Comparison of ENCODE assay signal across 8 cellular contexts in the genomic region with DNA sequence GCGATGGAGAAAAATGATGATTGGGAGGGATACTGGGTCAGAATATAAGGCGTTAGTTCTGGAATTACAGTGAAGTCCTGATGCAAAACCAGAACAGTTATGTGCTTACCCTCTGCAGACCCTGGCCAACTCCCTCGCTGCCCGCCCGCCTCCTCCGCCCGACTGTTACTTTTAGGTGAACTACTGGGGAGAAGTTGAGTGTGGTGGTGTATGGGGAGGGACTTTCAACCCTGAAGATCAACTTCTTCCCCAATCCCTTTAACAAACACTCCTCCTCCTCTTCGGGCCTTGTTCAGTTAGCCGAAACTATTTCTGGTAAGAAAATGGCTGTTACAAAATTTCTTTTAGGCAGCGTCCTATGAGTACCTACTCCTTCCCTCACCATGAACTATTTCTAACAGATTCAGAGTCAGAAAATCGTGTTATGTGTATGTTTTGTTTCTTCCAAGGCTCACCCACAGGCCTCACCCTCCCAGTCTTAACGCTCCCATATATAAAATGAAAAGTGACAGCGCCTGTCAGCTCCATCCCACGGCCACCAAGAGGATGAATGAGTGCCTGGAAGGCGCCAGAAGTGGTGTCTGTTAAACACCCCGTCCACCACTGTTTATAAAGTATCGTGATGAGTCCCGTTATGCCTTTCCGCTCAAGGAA. TPM values are rescaled to one million over a fixed set of nuclear protein-coding genes. Genes with fewer than 3 reads are reported as not detected.
DNase-seq lines count a peak whose midpoint lies in the region; ATAC-seq and TF ChIP-seq lines count a peak whose summit lies in the region.

No MANE protein-coding gene starts in this region.

- no peak overlapping the region for H2AFZ ChIP-seq in SK-N-SH (ENCODE audit: low read depth)

- H3K79me2 ChIP-seq in SK-N-SH (ENCODE audit: insufficient read depth), result peaks cover 46% of the 10 kb centered on the region

- no peak for TF ChIP-seq EP300 in SK-N-SH (IDR thresholded peaks at IDR 0.05; ENCODE audit: borderline replicate concordance in 1 of 2, low read depth in 1 of 2, low read length in 1 of 2)

- no peaks in the 10 kb centered on the region for H3K9me2 ChIP-seq in SK-N-SH

- TF ChIP-seq CTCF in SK-N-SH (IDR thresholded peaks at IDR 0.05), result no peak

- peak overlapping the region; percentile 99 for H3K4me3 Mint-ChIP-seq in activated T-helper 2 cell treated with anti-CD3 and anti-CD28 coated beads, Interferon-gamma antibody, Interleukin-2, Interleukin-4, amounts not matched to agents 10 μg/mL and 5 μg/mL and 100 μg/mL, durations not matched to agents 14 hours and 24 hours and 36 hours (ENCODE audit: low read depth)
- peak overlapping the region; percentile 93 for H3K4me3 Mint-ChIP-seq in stimulated activated effector memory CD8-positive, alpha-beta T cell treated with anti-CD3 and anti-CD28 coated beads, Interleukin-12 subunit alpha, Interleukin-12 subunit beta, amount 100 ng/mL, for 72 hours

- intact Hi-C loops in activated T-helper 2 cell treated with anti-CD3 and anti-CD28 coated beads, Interferon-gamma antibody, Interleukin-2, Interleukin-4, amounts not matched to agents 10 μg/mL and 5 μg/mL and 100 μg/mL, durations not matched to agents 14 hours and 24 hours and 36 hours (cut with micrococcal nuclease), result loop anchor here (5.0 kb wide), 1 partner anchor 49 kb away; no protein-coding TSS in a partner anchor

- H3K27ac Mint-ChIP-seq in activated T-helper 2 cell treated with anti-CD3 and anti-CD28 coated beads, Interferon-gamma antibody, Interleukin-2, Interleukin-4, amounts not matched to agents 10 μg/mL and 5 μg/mL and 100 μg/mL, durations not matched to agents 14 hours and 24 hours and 36 hours, result peak overlapping the region; percentile 96
- peak overlapping the region; percentile 100 for H3K27ac Mint-ChIP-seq in stimulated activated effector memory CD8-positive, alpha-beta T cell treated with anti-CD3 and anti-CD28 coated beads, Interleukin-12 subunit alpha, Interleukin-12 subunit beta, amount 100 ng/mL, for 72 hours

- peaks cover 5% of the 10 kb centered on the region for H3K36me3 Mint-ChIP-seq in activated T-helper 2 cell treated with anti-CD3 and anti-CD28 coated beads, Interferon-gamma antibody, Interleukin-2, Interleukin-4, amounts not matched to agents 10 μg/mL and 5 μg/mL and 100 μg/mL, durations not matched to agents 14 hours and 24 hours and 36 hours (ENCODE audit: low read depth)
- H3K36me3 Mint-ChIP-seq in stimulated activated effector memory CD8-positive, alpha-beta T cell treated with anti-CD3 and anti-CD28 coated beads, Interleukin-12 subunit alpha, Interleukin-12 subunit beta, amount 100 ng/mL, for 72 hours, result peaks cover 21% of the 10 kb centered on the region

- WGBS in SK-N-SH (ENCODE audit: low lambda C conversion rate), result 41% methylated on average over 16 of the region's 19 CpGs

- CTCF ChIA-PET in SK-N-SH (lab: Yijun Ruan, JAX), result no interaction called here

- H3K27me3 ChIP-seq in SK-N-SH (ENCODE audit: insufficient read depth) (no peaks in the 10 kb centered on the region), iPS-15b (ENCODE audit: control insufficient read depth, insufficient read depth, low read length) (no peaks in the 10 kb centered on the region)

- no peaks in the 10 kb centered on the region for H3K9me3 Mint-ChIP-seq in activated T-helper 2 cell treated with anti-CD3 and anti-CD28 coated beads, Interferon-gamma antibody, Interleukin-2, Interleukin-4, amounts not matched to agents 10 μg/mL and 5 μg/mL and 100 μg/mL, durations not matched to agents 14 hours and 24 hours and 36 hours
- no peaks in the 10 kb centered on the region for H3K9me3 Mint-ChIP-seq in stimulated activated effector memory CD8-positive, alpha-beta T cell treated with anti-CD3 and anti-CD28 coated beads, Interleukin-12 subunit alpha, Interleukin-12 subunit beta, amount 100 ng/mL, for 72 hours

- H3F3A ChIP-seq in SK-N-SH (replicated peaks; ENCODE audit: insufficient read depth), result no peaks in the 10 kb centered on the region

- H3K4me1 Mint-ChIP-seq in activated T-helper 2 cell treated with anti-CD3 and anti-CD28 coated beads, Interferon-gamma antibody, Interleukin-2, Interleukin-4, amounts not matched to agents 10 μg/mL and 5 μg/mL and 100 μg/mL, durations not matched to agents 14 hours and 24 hours and 36 hours (ENCODE audit: low read depth), result peaks cover 45% of the 10 kb centered on the region
- peaks cover 53% of the 10 kb centered on the region for H3K4me1 Mint-ChIP-seq in stimulated activated effector memory CD8-positive, alpha-beta T cell treated with anti-CD3 and anti-CD28 coated beads, Interleukin-12 subunit alpha, Interleukin-12 subunit beta, amount 100 ng/mL, for 72 hours

- H3K4me2 ChIP-seq in SK-N-SH, result peak overlapping the region; percentile 76

- no peaks in the 10 kb centered on the region for H3K9me3 ChIP-seq in SK-N-SH
- no peaks in the 10 kb centered on the region for H3K9me3 ChIP-seq in iPS-15b (ENCODE audit: control insufficient read depth, insufficient read depth, low read length)

- ATAC-seq in SK-N-SH treated with all-trans-retinoic acid at 6 μM for 48 hours (no peak), GM21528 (IDR thresholded peaks at IDR 0.05; ENCODE audit: low FRiP score, unreplicated experiment) (no peak)
- ATAC-seq in stimulated activated effector memory CD8-positive, alpha-beta T cell treated with anti-CD3 and anti-CD28 coated beads, Interleukin-12 subunit alpha, Interleukin-12 subunit beta, amount 100 ng/mL, for 72 hours, result peak; percentile 20

- H3K9ac ChIP-seq in SK-N-SH, result peak overlapping the region; percentile 92
- no peak overlapping the region for H3K9ac ChIP-seq in iPS-15b (ENCODE audit: low read depth, low read length)

- no peak for TF ChIP-seq RAD21 in SK-N-SH (IDR thresholded peaks at IDR 0.05; ENCODE audit: low read length)

- H3K27me3 Mint-ChIP-seq in activated T-helper 2 cell treated with anti-CD3 and anti-CD28 coated beads, Interferon-gamma antibody, Interleukin-2, Interleukin-4, amounts not matched to agents 10 μg/mL and 5 μg/mL and 100 μg/mL, durations not matched to agents 14 hours and 24 hours and 36 hours (ENCODE audit: low read depth), result no peaks in the 10 kb centered on the region

- peaks cover 0 to 7% of the 10 kb centered on the region in 2 experiments; a peak in 2 of 4 replicates for H3K4me1 ChIP-seq in SK-N-SH (ENCODE audit: control insufficient read depth in 1 of 2, insufficient read depth in 2 of 2, low read depth in 1 of 2, low read length in 1 of 2)
- H3K4me1 ChIP-seq in iPS-15b (ENCODE audit: control insufficient read depth, insufficient read depth, low read length), result peaks cover 10% of the 10 kb centered on the region

- peak overlapping the region in 1 of 2 experiments; percentile 95; a peak in 1 of 4 replicates for H3K27ac ChIP-seq in SK-N-SH (ENCODE audit: low read depth in 2 of 2, low read length in 1 of 2)

- H3K36me3 ChIP-seq in SK-N-SH (replicated peaks in 1 of 2; ENCODE audit: control insufficient read depth in 1 of 2, insufficient read depth in 2 of 2, low read length in 1 of 2) (no peaks in the 10 kb centered on the region), iPS-15b (ENCODE audit: control insufficient read depth, insufficient read depth, low read length) (no peaks in the 10 kb centered on the region)

- H3K4me3 ChIP-seq in SK-N-SH (ENCODE audit: low read depth in 2 of 2, low read length in 1 of 2), result peak overlapping the region; percentile 68 to 70
- peak overlapping the region; percentile 97 for H3K4me3 ChIP-seq in iPS-15b (ENCODE audit: low read depth, low read length)

- POLR2A ChIA-PET in SK-N-SH (lab: Yijun Ruan, JAX), result interaction anchor here (0.8 to 2.2 kb wide), 2 partner anchors 256 to 328 kb away, joined by 3 to 7 read pairs; a partner anchor contains a TSS

- H4K20me1 ChIP-seq in SK-N-SH (ENCODE audit: insufficient read depth), result no peaks in the 10 kb centered on the region; the same call in 1 of the 2 replicates

- no peak for DNase-seq in SK-N-SH
- DNase-seq in HT1080 (ENCODE audit: low read depth), result peak; percentile 12
- DNase-seq in activated T-helper 2 cell treated with anti-CD3 and anti-CD28 coated beads, Interferon-gamma antibody, Interleukin-2, Interleukin-4, amounts not matched to agents 10 μg/mL and 5 μg/mL and 100 μg/mL, durations not matched to agents 14 hours and 24 hours and 36 hours (ENCODE audit: low spot score), result no peak
- DNase-seq in stimulated activated effector memory CD8-positive, alpha-beta T cell treated with anti-CD3 and anti-CD28 coated beads, Interleukin-12 subunit alpha, Interleukin-12 subunit beta, amount 100 ng/mL, for 72 hours (ENCODE audit: low spot score in 2 of 2), result no peak
- DNase-seq in NCI-H446 (lab: John Stamatoyannopoulos, UW), result no peak

TF ChIP-seq in SK-N-SH, 30 proteins besides CTCF, POLR2A, EP300 and RAD21 (continues in another document):
- no peak for TF ChIP-seq JUND (IDR thresholded peaks at IDR 0.05)
- TF ChIP-seq GABPA (IDR thresholded peaks at IDR 0.05; ENCODE audit: low read depth), result no peak
- TF ChIP-seq FOXJ3 (CRISPR knock-in tag; IDR thresholded peaks at IDR 0.05), result no peak
- TF ChIP-seq RFX5 (IDR thresholded peaks at IDR 0.05; ENCODE audit: low read length), result no peak
- no peak for TF ChIP-seq MEF2A (IDR thresholded peaks at IDR 0.05; ENCODE audit: borderline replicate concordance, low read depth)

TF ChIP-seq in SK-N-SH treated with all-trans-retinoic acid at 6 μM for 48 hours, 23 proteins besides CTCF, POLR2A, EP300 and RAD21 (continues in another document):
- TF ChIP-seq ESRRG (CRISPR knock-in tag; IDR thresholded peaks at IDR 0.05) (no peak), TCF4 (CRISPR knock-in tag; IDR thresholded peaks at IDR 0.05; ENCODE audit: borderline replicate concordance) (no peak), RARB (CRISPR knock-in tag; IDR thresholded peaks at IDR 0.05) (no peak), PPARA (CRISPR knock-in tag; IDR thresholded peaks at IDR 0.05; ENCODE audit: borderline replicate concordance) (no peak), ZFP30 (CRISPR knock-in tag; IDR thresholded peaks at IDR 0.05) (no peak), BACH2 (CRISPR knock-in tag; IDR thresholded peaks at IDR 0.05; ENCODE audit: borderline replicate concordance) (no peak), OSR1 (CRISPR knock-in tag; IDR thresholded peaks at IDR 0.05) (no peak), CSDC2 (CRISPR knock-in tag; IDR thresholded peaks at IDR 0.05) (no peak), GLIS3 (CRISPR knock-in tag; IDR thresholded peaks at IDR 0.05) (no peak), ISL1 (CRISPR knock-in tag; IDR thresholded peaks at IDR 0.05) (no peak)

RNA-seq across cellular contexts. Expression of a gene that starts 1.3 kb away (rescaled TPM):
- polyA plus RNA-seq in SK-N-SH (2012; rRNA removed), result 4.2 and 6.3 TPM in 2 replicates
- polyA plus RNA-seq in SK-N-SH (2012; cell fraction: cytosol; rRNA removed), result 5.7 and 5.8 TPM in 2 replicates
- polyA plus RNA-seq in SK-N-SH (2012; cell fraction: nucleus; rRNA removed), result 2.4 and 5.1 TPM in 2 replicates
- total RNA-seq in HT1080 (2014; rRNA removed; shearing (Covaris generic)), result 16.0 and 18.7 TPM in 2 replicates
- 11.7 and 12.5 TPM in 2 replicates for polyA plus RNA-seq in HT1080 (2015; cell fraction: cytosol; rRNA removed)
- 16.5 and 16.7 TPM in 2 replicates for polyA plus RNA-seq in HT1080 (2015; cell fraction: nucleus; rRNA removed)
- total RNA-seq in activated T-helper 2 cell treated with anti-CD3 and anti-CD28 coated beads, Interferon-gamma antibody, Interleukin-2, Interleukin-4, amounts not matched to agents 10 μg/mL and 5 μg/mL and 100 μg/mL, durations not matched to agents 14 hours and 24 hours and 36 hours, result 15.7 and 16.2 TPM in 2 replicates
